Comparison of ENCODE assay signal across 8 cellular contexts in the genomic region with DNA sequence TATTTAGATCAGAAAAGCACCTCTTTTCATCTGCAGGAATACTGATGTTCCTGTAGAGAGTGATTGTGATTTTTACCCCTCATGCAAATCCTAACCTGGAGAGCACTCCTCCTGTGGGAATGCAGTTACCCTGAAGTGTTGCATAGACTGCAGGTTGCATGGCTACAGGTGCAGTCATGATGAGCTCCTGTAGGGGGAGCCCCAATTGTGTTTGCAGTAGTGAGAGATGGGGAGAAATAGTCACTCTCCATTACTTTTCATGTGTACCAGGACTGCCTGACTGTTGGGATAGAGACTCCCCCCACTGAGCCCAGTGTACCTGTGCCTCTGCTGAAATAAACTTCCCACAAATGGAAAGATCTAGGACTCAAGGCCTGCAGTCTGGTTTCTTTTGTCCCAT.
DNase-seq lines count a peak whose midpoint lies in the region; ATAC-seq and TF ChIP-seq lines count a peak whose summit lies in the region.

No MANE protein-coding gene starts in this region.

- TF ChIP-seq CTCF in liver (IDR thresholded peaks at IDR 0.05; ENCODE audit: low read depth, low read length, missing input control) (peak; percentile 40), prostate gland (IDR thresholded peaks at IDR 0.05) (no peak)

- no peak overlapping the region for H3K4me3 ChIP-seq in adipocyte (ENCODE audit: low read length)
- no peak overlapping the region for H3K4me3 ChIP-seq in liver (ENCODE audit: low read depth in 1 of 3, low read length in 3 of 3)
- H3K4me3 ChIP-seq in prostate gland: no peak overlapping the region

- H3K27ac Mint-ChIP-seq in activated naive CD4-positive, alpha-beta T cell treated with anti-CD3 and anti-CD28 coated beads for 36 hours: no peak overlapping the region

- peak; percentile 54 for DNase-seq in activated naive CD4-positive, alpha-beta T cell treated with anti-CD3 and anti-CD28 coated beads for 36 hours
- DNase-seq in activated naive CD4-positive, alpha-beta T cell treated with anti-CD3 and anti-CD28 coated beads, Interleukin-2, amount 50 U/mL, for 16 hours: no peak
- peak; percentile 53 for DNase-seq in adipocyte (ENCODE audit: low read depth)
- no peak for DNase-seq in NCI-H446 (lab: John Stamatoyannopoulos, UW)
- DNase-seq in prostate gland (ENCODE audit: low spot score): no peak

- peaks cover 4% of the 10 kb centered on the region for H3K4me1 ChIP-seq in adipocyte (ENCODE audit: control insufficient read depth, insufficient read depth, low read length)
- no peaks in the 10 kb centered on the region for H3K4me1 ChIP-seq in liver (ENCODE audit: control insufficient read depth in 4 of 4, insufficient read depth in 4 of 4, low read length in 3 of 4)
- no peaks in the 10 kb centered on the region for H3K4me1 ChIP-seq in prostate gland (replicated peaks)

- H3K9ac ChIP-seq in adipocyte (ENCODE audit: low read length): no peak overlapping the region
- H3K9ac ChIP-seq in liver (ENCODE audit: low read depth in 1 of 2, low read length in 2 of 2): no peak overlapping the region

- no peak for TF ChIP-seq POLR2A in prostate gland (IDR thresholded peaks at IDR 0.05)

- no peaks in the 10 kb centered on the region for H3K36me3 ChIP-seq in adipocyte (ENCODE audit: control insufficient read depth, insufficient read depth, low read length, severe bottlenecking)
- H3K36me3 ChIP-seq in liver (ENCODE audit: control insufficient read depth in 4 of 4, insufficient read depth in 3 of 4, low read depth in 1 of 4, low read length in 3 of 4): no peaks in the 10 kb centered on the region
- no peaks in the 10 kb centered on the region for H3K36me3 ChIP-seq in prostate gland

- peak; percentile 51 for ATAC-seq in GM21737 (IDR thresholded peaks at IDR 0.05; ENCODE audit: unreplicated experiment)

- H3K9me3 ChIP-seq in adipocyte (ENCODE audit: control insufficient read depth, low read length) (no peaks in the 10 kb centered on the region), liver (ENCODE audit: control insufficient read depth in 4 of 4, low read length in 3 of 4) (no peaks in the 10 kb centered on the region), prostate gland (no peaks in the 10 kb centered on the region)

- no peak for TF ChIP-seq EP300 in Ishikawa (IDR thresholded peaks at IDR 0.05; ENCODE audit: borderline replicate concordance)

- no peaks in the 10 kb centered on the region for H3K4me1 Mint-ChIP-seq in activated naive CD4-positive, alpha-beta T cell treated with anti-CD3 and anti-CD28 coated beads for 36 hours (ENCODE audit: low read depth)

- peak; percentile 68 for TF ChIP-seq RAD21 in Ishikawa (IDR thresholded peaks at IDR 0.05; ENCODE audit: low read depth)
- TF ChIP-seq RAD21 in liver (IDR thresholded peaks at IDR 0.05): peak; percentile 43 to 65

- no peaks in the 10 kb centered on the region for H3K27me3 ChIP-seq in adipocyte (replicated peaks; ENCODE audit: control insufficient read depth, insufficient read depth, low read length)
- no peaks in the 10 kb centered on the region for H3K27me3 ChIP-seq in liver (ENCODE audit: control insufficient read depth in 4 of 4, insufficient read depth in 4 of 4, low read length in 3 of 4)
- no peaks in the 10 kb centered on the region for H3K27me3 ChIP-seq in prostate gland (replicated peaks; ENCODE audit: insufficient read depth)

- H3K27me3 Mint-ChIP-seq in activated naive CD4-positive, alpha-beta T cell treated with anti-CD3 and anti-CD28 coated beads for 36 hours (ENCODE audit: low read depth): no peaks in the 10 kb centered on the region

- H3K27ac ChIP-seq in liver (ENCODE audit: low read depth in 1 of 2, low read length in 2 of 2): no peak overlapping the region
- no peak overlapping the region for H3K27ac ChIP-seq in prostate gland

- no peak overlapping the region for H3K4me3 Mint-ChIP-seq in activated naive CD4-positive, alpha-beta T cell treated with anti-CD3 and anti-CD28 coated beads for 36 hours

- H3K36me3 Mint-ChIP-seq in activated naive CD4-positive, alpha-beta T cell treated with anti-CD3 and anti-CD28 coated beads for 36 hours (ENCODE audit: low read depth): no peaks in the 10 kb centered on the region

- CTCF ChIA-PET in activated naive CD4-positive, alpha-beta T cell treated with anti-CD3 and anti-CD28 coated beads for 36 hours (lab: Charles Lee): interaction anchor here (0.8 to 1.6 kb wide), 3 partner anchors 10 to 1017 kb away, joined by 3 read pairs; no protein-coding TSS in a partner anchor

- no peaks in the 10 kb centered on the region for H3K9me3 Mint-ChIP-seq in activated naive CD4-positive, alpha-beta T cell treated with anti-CD3 and anti-CD28 coated beads for 36 hours

- intact Hi-C loops in activated naive CD4-positive, alpha-beta T cell treated with anti-CD3 and anti-CD28 coated beads for 36 hours (cut with micrococcal nuclease): loop anchor here (2.0 to 5.0 kb wide), 3 partner anchors 571 to 1017 kb away; no protein-coding TSS in a partner anchor
- intact Hi-C loops in prostate gland (cut with DNase I): no loop called here

TF ChIP-seq in Ishikawa, 13 proteins besides CTCF, POLR2A, EP300 and RAD21 (continues in another document):
- TF ChIP-seq TEAD4 (IDR thresholded peaks at IDR 0.05) (no peak), CEBPB (IDR thresholded peaks at IDR 0.05) (no peak), TAF1 (IDR thresholded peaks at IDR 0.05; ENCODE audit: low read depth) (no peak), YY1 (IDR thresholded peaks at IDR 0.05; ENCODE audit: low read depth) (no peak)
- TF ChIP-seq, protein P1, sequence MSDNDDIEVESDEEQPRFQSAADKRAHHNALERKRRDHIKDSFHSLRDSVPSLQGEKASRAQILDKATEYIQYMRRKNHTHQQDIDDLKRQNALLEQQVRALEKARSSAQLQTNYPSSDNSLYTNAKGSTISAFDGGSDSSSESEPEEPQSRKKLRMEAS (IDR thresholded peaks at IDR 0.05): no peak
- TF ChIP-seq, protein P2, sequence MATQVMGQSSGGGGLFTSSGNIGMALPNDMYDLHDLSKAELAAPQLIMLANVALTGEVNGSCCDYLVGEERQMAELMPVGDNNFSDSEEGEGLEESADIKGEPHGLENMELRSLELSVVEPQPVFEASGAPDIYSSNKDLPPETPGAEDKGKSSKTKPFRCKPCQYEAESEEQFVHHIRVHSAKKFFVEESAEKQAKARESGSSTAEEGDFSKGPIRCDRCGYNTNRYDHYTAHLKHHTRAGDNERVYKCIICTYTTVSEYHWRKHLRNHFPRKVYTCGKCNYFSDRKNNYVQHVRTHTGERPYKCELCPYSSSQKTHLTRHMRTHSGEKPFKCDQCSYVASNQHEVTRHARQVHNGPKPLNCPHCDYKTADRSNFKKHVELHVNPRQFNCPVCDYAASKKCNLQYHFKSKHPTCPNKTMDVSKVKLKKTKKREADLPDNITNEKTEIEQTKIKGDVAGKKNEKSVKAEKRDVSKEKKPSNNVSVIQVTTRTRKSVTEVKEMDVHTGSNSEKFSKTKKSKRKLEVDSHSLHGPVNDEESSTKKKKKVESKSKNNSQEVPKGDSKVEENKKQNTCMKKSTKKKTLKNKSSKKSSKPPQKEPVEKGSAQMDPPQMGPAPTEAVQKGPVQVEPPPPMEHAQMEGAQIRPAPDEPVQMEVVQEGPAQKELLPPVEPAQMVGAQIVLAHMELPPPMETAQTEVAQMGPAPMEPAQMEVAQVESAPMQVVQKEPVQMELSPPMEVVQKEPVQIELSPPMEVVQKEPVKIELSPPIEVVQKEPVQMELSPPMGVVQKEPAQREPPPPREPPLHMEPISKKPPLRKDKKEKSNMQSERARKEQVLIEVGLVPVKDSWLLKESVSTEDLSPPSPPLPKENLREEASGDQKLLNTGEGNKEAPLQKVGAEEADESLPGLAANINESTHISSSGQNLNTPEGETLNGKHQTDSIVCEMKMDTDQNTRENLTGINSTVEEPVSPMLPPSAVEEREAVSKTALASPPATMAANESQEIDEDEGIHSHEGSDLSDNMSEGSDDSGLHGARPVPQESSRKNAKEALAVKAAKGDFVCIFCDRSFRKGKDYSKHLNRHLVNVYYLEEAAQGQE (IDR thresholded peaks at IDR 0.05; ENCODE audit: low read depth): no peak

TF ChIP-seq in liver, 16 proteins besides CTCF, POLR2A, EP300 and RAD21 (continues in another document):
- TF ChIP-seq EGR1 (IDR thresholded peaks at IDR 0.05; ENCODE audit: low read depth in 2 of 2) (no peak), HNF4G (IDR thresholded peaks at IDR 0.05) (no peak), HNF4A (conservative IDR thresholded peaks at IDR 0.05) (no peak), SP1 (IDR thresholded peaks at IDR 0.05) (no peak), NR2F2 (IDR thresholded peaks at IDR 0.05) (no peak), RXRA (IDR thresholded peaks at IDR 0.05) (no peak)
- TF ChIP-seq, protein P2 (IDR thresholded peaks at IDR 0.05): no peak
- TF ChIP-seq, protein P3, sequence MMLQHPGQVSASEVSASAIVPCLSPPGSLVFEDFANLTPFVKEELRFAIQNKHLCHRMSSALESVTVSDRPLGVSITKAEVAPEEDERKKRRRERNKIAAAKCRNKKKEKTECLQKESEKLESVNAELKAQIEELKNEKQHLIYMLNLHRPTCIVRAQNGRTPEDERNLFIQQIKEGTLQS (IDR thresholded peaks at IDR 0.05): no peak
- TF ChIP-seq, protein P1 (IDR thresholded peaks at IDR 0.05): no peak

Comparison
In these comparisons a context has a peak if more than half of its experiments do, and no peak if none do; other contexts are left out.
1. DNase-seq: peak in activated naive CD4-positive, alpha-beta T cell treated with anti-CD3 and anti-CD28 coated beads for 36 hours (single experiment) and adipocyte (single experiment); none in activated naive CD4-positive, alpha-beta T cell treated with anti-CD3 and anti-CD28 coated beads, Interleukin-2, amount 50 U/mL, for 16 hours (single experiment), NCI-H446 (0 of 2) and prostate gland (single experiment).